ENCODE assay signal across 1 cellular context in the genomic region with DNA sequence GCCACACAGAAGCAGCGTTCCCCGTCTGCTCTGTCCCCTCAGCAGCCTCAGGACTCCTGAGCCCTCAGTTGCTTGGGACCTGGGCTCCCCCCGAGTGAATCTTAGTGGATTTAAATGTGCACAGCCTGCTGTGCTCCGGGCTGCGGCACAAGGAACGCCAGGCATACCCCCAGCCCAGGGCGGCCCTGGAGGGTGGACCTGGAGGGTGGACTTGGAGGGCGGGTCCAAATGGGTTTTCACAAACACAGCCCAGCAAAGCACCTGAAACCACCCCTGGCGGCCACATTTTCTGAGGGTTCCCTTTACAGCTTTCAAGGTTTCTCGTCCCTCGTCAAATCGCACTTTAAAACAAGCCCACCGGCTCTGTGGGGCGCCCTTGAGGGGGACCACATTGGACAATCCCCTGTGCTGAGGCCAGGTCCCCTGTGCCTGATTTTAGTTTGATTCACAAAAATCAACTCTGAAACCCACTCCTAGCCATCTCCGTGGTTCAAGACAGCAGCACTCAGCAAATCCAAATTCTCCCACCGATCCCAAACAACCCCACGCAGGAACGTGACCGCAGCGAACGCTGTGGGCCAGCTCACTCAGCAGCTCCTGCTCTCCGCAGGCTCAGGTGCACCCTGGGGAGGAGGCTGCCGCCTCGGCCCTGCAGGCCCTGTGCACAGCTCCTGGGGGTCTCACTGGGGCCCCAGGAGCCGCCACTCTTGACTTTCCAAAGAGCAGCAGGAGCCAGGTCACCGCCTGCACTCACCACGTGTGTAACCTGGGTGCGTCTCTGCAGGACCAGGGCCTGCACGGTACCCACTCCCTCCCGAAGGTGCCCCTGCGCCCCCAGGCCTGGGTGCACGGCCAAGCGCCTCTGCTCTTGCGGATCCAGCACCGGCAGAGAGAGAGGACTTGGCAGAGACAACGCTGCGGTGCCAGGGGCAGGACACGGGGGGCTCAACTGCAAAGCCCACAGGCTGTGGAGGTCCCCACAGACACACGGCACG.
TF ChIP-seq lines count a peak whose summit lies in the region.

No MANE protein-coding gene starts in this region.

TF ChIP-seq in GM23338, 12 proteins besides CTCF, POLR2A, EP300 and RAD21 (continued from another document):
- TF ChIP-seq, protein P1, sequence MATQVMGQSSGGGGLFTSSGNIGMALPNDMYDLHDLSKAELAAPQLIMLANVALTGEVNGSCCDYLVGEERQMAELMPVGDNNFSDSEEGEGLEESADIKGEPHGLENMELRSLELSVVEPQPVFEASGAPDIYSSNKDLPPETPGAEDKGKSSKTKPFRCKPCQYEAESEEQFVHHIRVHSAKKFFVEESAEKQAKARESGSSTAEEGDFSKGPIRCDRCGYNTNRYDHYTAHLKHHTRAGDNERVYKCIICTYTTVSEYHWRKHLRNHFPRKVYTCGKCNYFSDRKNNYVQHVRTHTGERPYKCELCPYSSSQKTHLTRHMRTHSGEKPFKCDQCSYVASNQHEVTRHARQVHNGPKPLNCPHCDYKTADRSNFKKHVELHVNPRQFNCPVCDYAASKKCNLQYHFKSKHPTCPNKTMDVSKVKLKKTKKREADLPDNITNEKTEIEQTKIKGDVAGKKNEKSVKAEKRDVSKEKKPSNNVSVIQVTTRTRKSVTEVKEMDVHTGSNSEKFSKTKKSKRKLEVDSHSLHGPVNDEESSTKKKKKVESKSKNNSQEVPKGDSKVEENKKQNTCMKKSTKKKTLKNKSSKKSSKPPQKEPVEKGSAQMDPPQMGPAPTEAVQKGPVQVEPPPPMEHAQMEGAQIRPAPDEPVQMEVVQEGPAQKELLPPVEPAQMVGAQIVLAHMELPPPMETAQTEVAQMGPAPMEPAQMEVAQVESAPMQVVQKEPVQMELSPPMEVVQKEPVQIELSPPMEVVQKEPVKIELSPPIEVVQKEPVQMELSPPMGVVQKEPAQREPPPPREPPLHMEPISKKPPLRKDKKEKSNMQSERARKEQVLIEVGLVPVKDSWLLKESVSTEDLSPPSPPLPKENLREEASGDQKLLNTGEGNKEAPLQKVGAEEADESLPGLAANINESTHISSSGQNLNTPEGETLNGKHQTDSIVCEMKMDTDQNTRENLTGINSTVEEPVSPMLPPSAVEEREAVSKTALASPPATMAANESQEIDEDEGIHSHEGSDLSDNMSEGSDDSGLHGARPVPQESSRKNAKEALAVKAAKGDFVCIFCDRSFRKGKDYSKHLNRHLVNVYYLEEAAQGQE (IDR thresholded peaks at IDR 0.05; ENCODE audit: unreplicated experiment) = no peak
- no peak for TF ChIP-seq ZNF331 (CRISPR knock-in tag; IDR thresholded peaks at IDR 0.05; ENCODE audit: low read depth)
- TF ChIP-seq EZH2phosphoT487 (IDR thresholded peaks at IDR 0.05; ENCODE audit: unreplicated experiment) = no peak
- no peak for TF ChIP-seq EZH2 (IDR thresholded peaks at IDR 0.05; ENCODE audit: low read depth, unreplicated experiment)
- TF ChIP-seq NANOG (IDR thresholded peaks at IDR 0.05; ENCODE audit: borderline replicate concordance) = no peak
